In the genomic region with DNA sequence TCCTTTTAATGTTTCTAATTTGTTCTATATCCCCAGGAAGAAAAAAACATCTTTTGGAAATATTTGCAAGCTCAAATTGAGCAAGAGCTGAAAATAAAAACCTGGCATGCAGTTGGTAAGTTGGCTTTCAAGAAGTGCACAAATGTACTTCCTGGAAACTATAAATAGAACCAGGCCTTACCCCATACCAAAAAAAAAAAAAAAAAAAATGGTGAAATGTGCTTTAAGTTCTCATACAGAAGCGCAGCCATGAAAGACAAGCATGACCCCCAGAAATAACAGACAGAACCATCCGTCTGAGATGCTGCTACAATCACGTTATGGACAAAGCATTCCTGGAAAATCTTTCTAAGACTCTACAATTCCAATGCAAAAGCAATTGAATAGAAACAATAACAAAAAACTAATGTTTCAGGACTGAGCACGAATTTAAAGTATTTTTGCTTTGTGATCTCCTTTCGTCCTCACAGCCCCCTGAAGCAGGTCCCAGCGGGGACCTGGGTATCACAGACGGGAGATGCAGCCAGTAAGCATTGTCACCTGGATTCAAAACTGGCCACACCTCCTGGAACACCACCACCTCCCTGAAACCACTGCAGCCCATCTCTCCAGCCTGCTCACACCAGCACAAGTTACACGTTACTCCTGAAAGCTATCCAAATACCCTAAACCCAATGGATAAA, we compare ENCODE assay signal across 9 cellular contexts.
DNase-seq lines count a peak whose midpoint lies in the region; TF ChIP-seq lines count a peak whose summit lies in the region.
"Had no signal": no experiment of that assay in that cellular context is flagged by ENCODE, and none has a peak within 500 bp of the region (broad histone marks: within the 10 kb centered on the region; RNA-seq: fewer than 3 reads in every experiment).

No MANE protein-coding gene starts in this region.

- TF ChIP-seq CTCF in C4-2B (conservative IDR thresholded peaks at IDR 0.05) (no peak), neutrophil (IDR thresholded peaks at IDR 0.05) (no peak), progenitor cell of endocrine pancreas (IDR thresholded peaks at IDR 0.05; ENCODE audit: unreplicated experiment) (no peak)

- H3K27ac Mint-ChIP-seq in activated CD4-positive, alpha-beta memory T cell treated with anti-CD3 and anti-CD28 coated beads for 36 hours, result no peak overlapping the region
- no peak overlapping the region for H3K27ac Mint-ChIP-seq in progenitor cell of endocrine pancreas

- CTCF ChIA-PET in activated CD4-positive, alpha-beta memory T cell treated with anti-CD3 and anti-CD28 coated beads for 36 hours (lab: Charles Lee), result interaction anchor here (0.6 kb wide), 2 partner anchors 21 to 181 kb away, joined by 3 read pairs; no protein-coding TSS in a partner anchor

- H3K9ac ChIP-seq in endocrine pancreas (ENCODE audit: control insufficient read depth, insufficient read depth, low read length), result no peak overlapping the region

- peaks cover 1% of the 10 kb centered on the region for H3K36me3 Mint-ChIP-seq in activated CD4-positive, alpha-beta memory T cell treated with anti-CD3 and anti-CD28 coated beads for 36 hours
- H3K36me3 Mint-ChIP-seq in progenitor cell of endocrine pancreas (ENCODE audit: insufficient read depth), result no peaks in the 10 kb centered on the region

- H3K9me3 Mint-ChIP-seq in activated CD4-positive, alpha-beta memory T cell treated with anti-CD3 and anti-CD28 coated beads for 36 hours, result no peaks in the 10 kb centered on the region
- H3K9me3 Mint-ChIP-seq in progenitor cell of endocrine pancreas (ENCODE audit: low read depth), result no peaks in the 10 kb centered on the region

- H3K4me3 ChIP-seq in endocrine pancreas (ENCODE audit: control insufficient read depth, insufficient read depth, low read length) (peak overlapping the region; percentile 18), neutrophil (ENCODE audit: low read depth in 1 of 2, low read length in 1 of 2) (peak overlapping the region; percentile 54 to 63)
- H3K4me3 ChIP-seq: K562 had no signal

- POLR2A ChIA-PET in activated CD4-positive, alpha-beta memory T cell treated with anti-CD3 and anti-CD28 coated beads for 36 hours (lab: Charles Lee), result no interaction called here

- H3K27ac ChIP-seq in C4-2B (peak overlapping the region; percentile 79), neutrophil (peak overlapping the region; percentile 80)

- H3K4me1 ChIP-seq in endocrine pancreas (ENCODE audit: control insufficient read depth, insufficient read depth, low read length) (peaks cover 4% of the 10 kb centered on the region), neutrophil (ENCODE audit: control insufficient read depth in 1 of 2, insufficient read depth in 1 of 2, low read depth in 1 of 2, low read length in 1 of 2) (peaks cover 85 to 89% of the 10 kb centered on the region in 2 experiments)

- H3K9me3 ChIP-seq in endocrine pancreas (ENCODE audit: control insufficient read depth, low read length), result no peaks in the 10 kb centered on the region
- no peaks in the 10 kb centered on the region for H3K9me3 ChIP-seq in neutrophil

- intact Hi-C loops in activated CD4-positive, alpha-beta memory T cell treated with anti-CD3 and anti-CD28 coated beads for 36 hours (cut with micrococcal nuclease), result no loop called here

- H3K36me3 ChIP-seq in endocrine pancreas (ENCODE audit: control insufficient read depth, insufficient read depth, low read length), result no peaks in the 10 kb centered on the region
- no peaks in the 10 kb centered on the region for H3K36me3 ChIP-seq in neutrophil

- DNase-seq in NOMO-1 treated with dmso at 0.1 percent for 144 hours (lab: John Stamatoyannopoulos, UW; ENCODE audit: unreplicated experiment), result peak; percentile 62
- no peak for DNase-seq in activated CD4-positive, alpha-beta memory T cell treated with anti-CD3 and anti-CD28 coated beads for 36 hours
- no peak for DNase-seq in NCI-H748 treated with DMSO at 0.1 percent for 48 hours (lab: John Stamatoyannopoulos, UW)
- DNase-seq in NCI-H1092 (lab: John Stamatoyannopoulos, UW), result no peak
- no peak for DNase-seq in progenitor cell of endocrine pancreas (ENCODE audit: low spot score, unreplicated experiment)

- H3K4me3 Mint-ChIP-seq in activated CD4-positive, alpha-beta memory T cell treated with anti-CD3 and anti-CD28 coated beads for 36 hours, result no peak overlapping the region
- H3K4me3 Mint-ChIP-seq in progenitor cell of endocrine pancreas (ENCODE audit: low read depth), result no peak overlapping the region

- peaks cover 60% of the 10 kb centered on the region for H3K4me1 Mint-ChIP-seq in activated CD4-positive, alpha-beta memory T cell treated with anti-CD3 and anti-CD28 coated beads for 36 hours (ENCODE audit: low read depth)
- peaks cover 18% of the 10 kb centered on the region for H3K4me1 Mint-ChIP-seq in progenitor cell of endocrine pancreas (ENCODE audit: low read depth)

- no peaks in the 10 kb centered on the region for H3K27me3 Mint-ChIP-seq in activated CD4-positive, alpha-beta memory T cell treated with anti-CD3 and anti-CD28 coated beads for 36 hours
- H3K27me3 Mint-ChIP-seq in progenitor cell of endocrine pancreas, result no peaks in the 10 kb centered on the region

- no peaks in the 10 kb centered on the region for H3K27me3 ChIP-seq in endocrine pancreas (ENCODE audit: control insufficient read depth, insufficient read depth, low read length)
- H3K27me3 ChIP-seq in neutrophil, result no peaks in the 10 kb centered on the region
